In genomic region chr11:64388911-64389310, GRCh38 we compare ENCODE assay signal across 19 cellular contexts. TPM values are rescaled to one million over a fixed set of nuclear protein-coding genes. Genes with fewer than 3 reads are reported as not detected.
DNase-seq lines count a peak whose midpoint lies in the region; ATAC-seq and TF ChIP-seq lines count a peak whose summit lies in the region.
"Had no signal": no experiment of that assay in that cellular context is flagged by ENCODE, and none has a peak within 500 bp of the region (broad histone marks: within the 10 kb centered on the region; RNA-seq: fewer than 3 reads in every experiment).

No MANE protein-coding gene starts in this region.

- H3K9me3 Mint-ChIP-seq in central memory CD8-positive, alpha-beta T cell, result no peaks in the 10 kb centered on the region
- H3K9me3 Mint-ChIP-seq: CD4-positive, alpha-beta T cell had no signal

- WGBS in neuronal stem cell (ENCODE audit: extremely low coverage in 2 of 2, insufficient read length in 2 of 2, insufficient replicate concordance in 1 of 2), 2 donors, result no CpG with 5 or more reads among the region's 10 CpGs

- H3K9ac ChIP-seq in neuronal stem cell (ENCODE audit: low read depth, low read length, poor library complexity), result no peak overlapping the region
- H3K9ac ChIP-seq: GM23248 had no signal

- no peak overlapping the region for H2AFZ ChIP-seq in neuronal stem cell (ENCODE audit: low read length)
- H2AFZ ChIP-seq: GM23248 had no signal

- no peaks in the 10 kb centered on the region for H3K9me3 ChIP-seq in neuronal stem cell (replicated peaks in 1 of 2; ENCODE audit: control insufficient read depth in 2 of 2, insufficient read depth in 1 of 2, low read depth in 1 of 2, low read length in 2 of 2)
- H3K9me3 ChIP-seq: A549 had no signal

- H3K36me3 ChIP-seq in neuronal stem cell (replicated peaks in 1 of 2; ENCODE audit: control insufficient read depth in 2 of 2, insufficient read depth in 2 of 2, low read length in 2 of 2), result no peaks in the 10 kb centered on the region
- no peaks in the 10 kb centered on the region for H3K36me3 ChIP-seq in brain microvascular endothelial cell (replicated peaks)

- no peak for TF ChIP-seq CTCF in foreskin keratinocyte (conservative IDR thresholded peaks at IDR 0.05)
- TF ChIP-seq CTCF in brain microvascular endothelial cell (IDR thresholded peaks at IDR 0.05; ENCODE audit: low read depth, low read length, missing control alignments), result no peak

- no peak for ATAC-seq in central memory CD8-positive, alpha-beta T cell (replicated peaks; ENCODE audit: extremely low read depth, poor library complexity, severe bottlenecking)
- ATAC-seq in foreskin keratinocyte, result no peak
- ATAC-seq: A549, GM12878 had no signal

- H3K4me3 Mint-ChIP-seq in central memory CD8-positive, alpha-beta T cell, result no peak overlapping the region
- H3K4me3 Mint-ChIP-seq: CD4-positive, alpha-beta T cell had no signal

- H2BK5ac ChIP-seq in neuronal stem cell (ENCODE audit: low read length), result no peak overlapping the region

- H3K4ac ChIP-seq in neuronal stem cell (ENCODE audit: low read length), result no peak overlapping the region

- no peak overlapping the region for H3K4me2 ChIP-seq in neuronal stem cell (ENCODE audit: insufficient read depth, low read length, poor library complexity, severe bottlenecking)
- H3K4me2 ChIP-seq: A549 had no signal

- H3K4me3 ChIP-seq in neuronal stem cell (ENCODE audit: low read length in 2 of 2), result no peak overlapping the region
- H3K4me3 ChIP-seq in brain microvascular endothelial cell (ENCODE audit: low read depth, low read length), result no peak overlapping the region
- H3K4me3 ChIP-seq: A549, GM12878, GM23248 had no signal

- no peak overlapping the region for H2AK5ac ChIP-seq in neuronal stem cell (ENCODE audit: low read depth, low read length)

- DNase-seq in DMS79 treated with DMSO at 0.1 percent for 48 hours (lab: John Stamatoyannopoulos, UW) (peak; percentile 40), DMS79 (lab: John Stamatoyannopoulos, UW) (no peak), neuronal stem cell (ENCODE audit: low spot score) (no peak), foreskin keratinocyte (no peak), brain microvascular endothelial cell (no peak)
- no peak for DNase-seq in central memory CD8-positive, alpha-beta T cell (ENCODE audit: low spot score in 2 of 2)
- no peak for DNase-seq in activated CD4-positive, alpha-beta T cell treated with anti-CD3 and anti-CD28 coated beads for 4 hours
- DNase-seq: AML-193; CD4-positive, alpha-beta T cell; DMS153; DND-41; EL; GM23248; HCEC 1CT had no signal

- H4K8ac ChIP-seq in neuronal stem cell (ENCODE audit: low read depth, low read length), result no peak overlapping the region

- no peaks in the 10 kb centered on the region for H3K27me3 Mint-ChIP-seq in central memory CD8-positive, alpha-beta T cell

- peaks cover 35% of the 10 kb centered on the region for H3K4me1 Mint-ChIP-seq in central memory CD8-positive, alpha-beta T cell

- peak overlapping the region; percentile 1 for H3K27ac Mint-ChIP-seq in central memory CD8-positive, alpha-beta T cell (ENCODE audit: low read depth)
- H3K27ac Mint-ChIP-seq: CD4-positive, alpha-beta T cell had no signal

- H3K23ac ChIP-seq in neuronal stem cell (ENCODE audit: low read depth, low read length, poor library complexity), result peak overlapping the region; percentile 40

- H2BK120ac ChIP-seq in neuronal stem cell (ENCODE audit: low read depth, low read length), result no peak overlapping the region

- H2BK15ac ChIP-seq in neuronal stem cell (ENCODE audit: low read length), result no peak overlapping the region

- no peak overlapping the region for H4K91ac ChIP-seq in neuronal stem cell (ENCODE audit: low read depth, low read length, poor library complexity)

- H3K4me1 ChIP-seq in neuronal stem cell (ENCODE audit: control insufficient read depth in 2 of 2, insufficient read depth in 1 of 2, low read depth in 1 of 2, low read length in 2 of 2) (no peaks in the 10 kb centered on the region), foreskin keratinocyte (no peaks in the 10 kb centered on the region)

- no peaks in the 10 kb centered on the region for H3K36me3 Mint-ChIP-seq in central memory CD8-positive, alpha-beta T cell (ENCODE audit: insufficient read depth)

- H3K27ac ChIP-seq in neuronal stem cell (replicated peaks; ENCODE audit: low read length) (no peak overlapping the region), foreskin keratinocyte (no peak overlapping the region), brain microvascular endothelial cell (no peak overlapping the region)
- H3K27ac ChIP-seq: 22Rv1, A549, C4-2B, GM23248, HL-60 had no signal

- no peak overlapping the region for H2BK12ac ChIP-seq in neuronal stem cell (ENCODE audit: low read length)

- no peak overlapping the region for H3K18ac ChIP-seq in neuronal stem cell (ENCODE audit: low read length)

- no peak overlapping the region for H3K14ac ChIP-seq in neuronal stem cell (ENCODE audit: low read length)

- peaks cover 0 to 32% (median 0%) of the 10 kb centered on the region in 3 experiments for H3K27me3 ChIP-seq in neuronal stem cell (ENCODE audit: control insufficient read depth in 3 of 3, insufficient read depth in 3 of 3, low read depth in 1 of 3, low read length in 3 of 3)
- H3K27me3 ChIP-seq in foreskin keratinocyte, result peaks cover 35% of the 10 kb centered on the region
- no peaks in the 10 kb centered on the region for H3K27me3 ChIP-seq in brain microvascular endothelial cell (replicated peaks)

- in situ Hi-C loops in brain microvascular endothelial cell (cut with HindIII; ENCODE audit: low pct_ligation_motif_present, low sequenced_read_pairs), result no loop called here

- H3K79me1 ChIP-seq in neuronal stem cell (ENCODE audit: low read depth, low read length), result no peaks in the 10 kb centered on the region

RNA-seq across cellular contexts. Expression of gene RPS6KA4, which starts 29.9 kb away (rescaled TPM):
- 5.7 TPM for polyA plus RNA-seq in neuronal stem cell (2013, experiment 1 of 2)
- polyA plus RNA-seq in neuronal stem cell (2013, experiment 2 of 2), result 5.0 TPM
- 86.1 and 87.6 TPM in 2 replicates for total RNA-seq in foreskin keratinocyte
- 69.4 and 74.6 TPM in 2 replicates for polyA plus RNA-seq in foreskin keratinocyte

RNA-seq across cellular contexts. Expression of gene CCDC88B, which starts 48.9 kb away (rescaled TPM):
- polyA plus RNA-seq in neuronal stem cell (2013, experiment 1 of 2), result 4.0 TPM
- polyA plus RNA-seq in neuronal stem cell (2013, experiment 2 of 2), result 4.5 TPM
- total RNA-seq in foreskin keratinocyte, result 4.9 and 7.6 TPM in 2 replicates
- polyA plus RNA-seq in foreskin keratinocyte, result 5.3 and 8.9 TPM in 2 replicates
